10 cellular contexts compared by ENCODE assay signal in genomic region chr9:90546200-90546599, GRCh38.
DNase-seq lines count a peak whose midpoint lies in the region; ATAC-seq, FAIRE-seq and TF ChIP-seq lines count a peak whose summit lies in the region.
"Had no signal": no experiment of that assay in that cellular context is flagged by ENCODE, and none has a peak within 500 bp of the region (broad histone marks: within the 10 kb centered on the region; RNA-seq: fewer than 3 reads in every experiment).

No MANE protein-coding gene starts in this region.

- TF ChIP-seq POLR2A in vagina (IDR thresholded peaks at IDR 0.05) (no peak), heart left ventricle (IDR thresholded peaks at IDR 0.05) (no peak), ovary (IDR thresholded peaks at IDR 0.05) (no peak)

- intact Hi-C loops in vagina (cut with DNase I) (no loop called here), heart left ventricle (cut with DNase I) (no loop called here), ovary (cut with DNase I) (no loop called here)

- H3K4me3 ChIP-seq in MG63 (no peak overlapping the region), foreskin fibroblast (ENCODE audit: low read depth in 1 of 2, low read length in 2 of 2) (no peak overlapping the region), vagina (no peak overlapping the region), heart left ventricle (no peak overlapping the region), ovary (no peak overlapping the region)

- H3K4me1 Mint-ChIP-seq in activated CD4-positive, alpha-beta T cell treated with anti-CD3 and anti-CD28 coated beads, Interleukin-2, amount 10 ng/mL, durations not matched to agents 7 days and 5 days = no peaks in the 10 kb centered on the region
- H3K4me1 Mint-ChIP-seq: memory B cell had no signal

- POLR2A ChIA-PET in activated CD4-positive, alpha-beta T cell treated with anti-CD3 and anti-CD28 coated beads, Interleukin-2, amount 10 ng/mL, durations not matched to agents 7 days and 5 days (lab: Charles Lee) = no interaction called here

- DNase-seq in AG08395 (ENCODE audit: low spot score) (peak; percentile 38), MG63 (peak; percentile 29), RCC 7860 (ENCODE audit: low spot score) (peak; percentile 98), foreskin fibroblast (peak; percentile 2 to 6), vagina (ENCODE audit: extremely low spot score in 2 of 2) (no peak), heart left ventricle (no peak), ovary (no peak)
- no peak for DNase-seq in activated CD4-positive, alpha-beta T cell treated with anti-CD3 and anti-CD28 coated beads, Interleukin-2, amount 10 ng/mL, durations not matched to agents 7 days and 5 days

- H3K4me1 ChIP-seq in vagina (no peaks in the 10 kb centered on the region), heart left ventricle (no peaks in the 10 kb centered on the region), ovary (ENCODE audit: insufficient read depth) (no peaks in the 10 kb centered on the region)

- H3K9me3 ChIP-seq in MG63 (no peaks in the 10 kb centered on the region), vagina (no peaks in the 10 kb centered on the region), heart left ventricle (peaks cover 0 to 25% (median 2%) of the 10 kb centered on the region in 12 donors), ovary (no peaks in the 10 kb centered on the region)

- no peak overlapping the region for H3K4me3 Mint-ChIP-seq in activated CD4-positive, alpha-beta T cell treated with anti-CD3 and anti-CD28 coated beads, Interleukin-2, amount 10 ng/mL, durations not matched to agents 7 days and 5 days
- H3K4me3 Mint-ChIP-seq: memory B cell; stimulated activated naive CD8-positive, alpha-beta T cell treated with anti-CD3 and anti-CD28 coated beads, Interleukin-15, Interleukin-2, amounts not matched to agents 100 ng/mL and 50 ng/mL, for 24 hours had no signal

- no peaks in the 10 kb centered on the region for H3K27me3 ChIP-seq in MG63
- no peaks in the 10 kb centered on the region for H3K27me3 ChIP-seq in vagina
- H3K27me3 ChIP-seq in heart left ventricle = peaks cover 0 to 3% (median 0%) of the 10 kb centered on the region in 9 donors
- no peaks in the 10 kb centered on the region for H3K27me3 ChIP-seq in ovary

- CTCF ChIA-PET in activated CD4-positive, alpha-beta T cell treated with anti-CD3 and anti-CD28 coated beads, Interleukin-2, amount 10 ng/mL, durations not matched to agents 7 days and 5 days (lab: Charles Lee) = no interaction called here

- 16 to 34% (median 20%) methylated on average over 7 of the region's 7 CpGs for WGBS in heart left ventricle, 4 donors
- WGBS in ovary, 3 donors = 4 to 11% (median 9%) methylated on average over 7 of the region's 7 CpGs

- H3K27me3 Mint-ChIP-seq in activated CD4-positive, alpha-beta T cell treated with anti-CD3 and anti-CD28 coated beads, Interleukin-2, amount 10 ng/mL, durations not matched to agents 7 days and 5 days = peaks cover 10% of the 10 kb centered on the region

- no peaks in the 10 kb centered on the region for H3K36me3 Mint-ChIP-seq in activated CD4-positive, alpha-beta T cell treated with anti-CD3 and anti-CD28 coated beads, Interleukin-2, amount 10 ng/mL, durations not matched to agents 7 days and 5 days (ENCODE audit: low read depth)

- H3K9me3 Mint-ChIP-seq in activated CD4-positive, alpha-beta T cell treated with anti-CD3 and anti-CD28 coated beads, Interleukin-2, amount 10 ng/mL, durations not matched to agents 7 days and 5 days = peaks cover 4% of the 10 kb centered on the region

- H3K27ac ChIP-seq in vagina (no peak overlapping the region), heart left ventricle (no peak overlapping the region), ovary (no peak overlapping the region)

- ATAC-seq in heart left ventricle = no peak

- FAIRE-seq in RCC 7860 (lab: Jason Lieb, UNC) = peak; percentile 95

- H3K27ac Mint-ChIP-seq in activated CD4-positive, alpha-beta T cell treated with anti-CD3 and anti-CD28 coated beads, Interleukin-2, amount 10 ng/mL, durations not matched to agents 7 days and 5 days = no peak overlapping the region
- H3K27ac Mint-ChIP-seq: memory B cell; stimulated activated naive CD8-positive, alpha-beta T cell treated with anti-CD3 and anti-CD28 coated beads, Interleukin-15, Interleukin-2, amounts not matched to agents 100 ng/mL and 50 ng/mL, for 24 hours had no signal

- no peaks in the 10 kb centered on the region for H3K36me3 ChIP-seq in MG63
- no peaks in the 10 kb centered on the region for H3K36me3 ChIP-seq in vagina
- no peaks in the 10 kb centered on the region for H3K36me3 ChIP-seq in heart left ventricle
- H3K36me3 ChIP-seq in ovary = no peaks in the 10 kb centered on the region

- TF ChIP-seq CTCF in foreskin fibroblast (IDR thresholded peaks at IDR 0.05; ENCODE audit: low read depth, low read length) (no peak), vagina (IDR thresholded peaks at IDR 0.05) (no peak), heart left ventricle (IDR thresholded peaks at IDR 0.05) (no peak), ovary (IDR thresholded peaks at IDR 0.05) (no peak)

- TF ChIP-seq EP300 in ovary (IDR thresholded peaks at IDR 0.05) = no peak

Comparison
In these comparisons a context has a peak if more than half of its experiments do, and no peak if none do; other contexts are left out.
1. DNase-seq: peak in AG08395 (single experiment), MG63 (single experiment), RCC 7860 (single experiment) and foreskin fibroblast (2 of 2); none in activated CD4-positive, alpha-beta T cell treated with anti-CD3 and anti-CD28 coated beads, Interleukin-2, amount 10 ng/mL, durations not matched to agents 7 days and 5 days (single experiment), vagina (0 of 2), heart left ventricle (0 of 5) and ovary (0 of 5).